ENCODE assay signal across 18 cellular contexts in genomic region chr7:50348469-50349162, GRCh38. TPM values are rescaled to one million over a fixed set of nuclear protein-coding genes. Genes with fewer than 3 reads are reported as not detected.
DNase-seq lines count a peak whose midpoint lies in the region; ATAC-seq, FAIRE-seq and TF ChIP-seq lines count a peak whose summit lies in the region.
"Had no signal": no experiment of that assay in that cellular context is flagged by ENCODE, and none has a peak within 500 bp of the region (broad histone marks: within the 10 kb centered on the region; RNA-seq: fewer than 3 reads in every experiment).

No MANE protein-coding gene starts in this region.

- H3K27me3 Mint-ChIP-seq in activated CD4-positive, alpha-beta T cell treated with anti-CD3 and anti-CD28 coated beads, Interleukin-2, amount 10 ng/mL, durations not matched to agents 24 days and 14 days: no peaks in the 10 kb centered on the region
- H3K27me3 Mint-ChIP-seq in activated T-helper 1 cell treated with anti-CD3 and anti-CD28 coated beads, Interleukin-12 subunit alpha, Interleukin-12 subunit beta, Interleukin-2, Interleukin-4 antibody, amounts not matched to agents 30 ng/mL and 10 ng/mL and 1 ng/mL, durations not matched to agents 14 hours and 24 hours and 36 hours (ENCODE audit: insufficient read depth): no peaks in the 10 kb centered on the region

- peak overlapping the region; percentile 95 for H3K27ac Mint-ChIP-seq in activated CD4-positive, alpha-beta T cell treated with anti-CD3 and anti-CD28 coated beads, Interleukin-2, amount 10 ng/mL, durations not matched to agents 24 days and 14 days
- H3K27ac Mint-ChIP-seq in activated T-helper 1 cell treated with anti-CD3 and anti-CD28 coated beads, Interleukin-12 subunit alpha, Interleukin-12 subunit beta, Interleukin-2, Interleukin-4 antibody, amounts not matched to agents 30 ng/mL and 10 ng/mL and 1 ng/mL, durations not matched to agents 14 hours and 24 hours and 36 hours: peak overlapping the region; percentile 93
- H3K27ac Mint-ChIP-seq: nephron had no signal

- no peak for TF ChIP-seq CTCF in neutrophil (IDR thresholded peaks at IDR 0.05)

- H3K27ac ChIP-seq in neutrophil: peak overlapping the region; percentile 88
- H3K27ac ChIP-seq: gastrocnemius medialis, testis had no signal

- no peak for TF ChIP-seq POLR2A in GM12891 (IDR thresholded peaks at IDR 0.05; ENCODE audit: low read depth, low read length)

- no peak overlapping the region for H3K4me3 ChIP-seq in neutrophil (ENCODE audit: low read depth in 1 of 2, low read length in 1 of 2)
- H3K4me3 ChIP-seq: gastrocnemius medialis, testis had no signal

- ATAC-seq in SK-N-SH treated with all-trans-retinoic acid at 6 μM for 48 hours: no peak
- ATAC-seq: gastrocnemius medialis had no signal

- H3K36me3 Mint-ChIP-seq in activated CD4-positive, alpha-beta T cell treated with anti-CD3 and anti-CD28 coated beads, Interleukin-2, amount 10 ng/mL, durations not matched to agents 24 days and 14 days (ENCODE audit: low read depth): peaks cover 73% of the 10 kb centered on the region
- peaks cover 67% of the 10 kb centered on the region for H3K36me3 Mint-ChIP-seq in activated T-helper 1 cell treated with anti-CD3 and anti-CD28 coated beads, Interleukin-12 subunit alpha, Interleukin-12 subunit beta, Interleukin-2, Interleukin-4 antibody, amounts not matched to agents 30 ng/mL and 10 ng/mL and 1 ng/mL, durations not matched to agents 14 hours and 24 hours and 36 hours (ENCODE audit: low read depth)

- H3K4me1 ChIP-seq in neutrophil (ENCODE audit: control insufficient read depth in 1 of 2, insufficient read depth in 1 of 2, low read depth in 1 of 2, low read length in 1 of 2): peaks cover 48 to 86% of the 10 kb centered on the region in 2 experiments
- H3K4me1 ChIP-seq: gastrocnemius medialis, testis had no signal

- peaks cover 92% of the 10 kb centered on the region for H3K4me1 Mint-ChIP-seq in activated CD4-positive, alpha-beta T cell treated with anti-CD3 and anti-CD28 coated beads, Interleukin-2, amount 10 ng/mL, durations not matched to agents 24 days and 14 days
- peaks cover 95% of the 10 kb centered on the region for H3K4me1 Mint-ChIP-seq in activated T-helper 1 cell treated with anti-CD3 and anti-CD28 coated beads, Interleukin-12 subunit alpha, Interleukin-12 subunit beta, Interleukin-2, Interleukin-4 antibody, amounts not matched to agents 30 ng/mL and 10 ng/mL and 1 ng/mL, durations not matched to agents 14 hours and 24 hours and 36 hours (ENCODE audit: low read depth)
- H3K4me1 Mint-ChIP-seq: nephron had no signal

- intact Hi-C loops in activated CD4-positive, alpha-beta T cell treated with anti-CD3 and anti-CD28 coated beads, Interleukin-2, amount 10 ng/mL, durations not matched to agents 24 days and 14 days (cut with micrococcal nuclease): no loop called here
- intact Hi-C loops in activated T-helper 1 cell treated with anti-CD3 and anti-CD28 coated beads, Interleukin-12 subunit alpha, Interleukin-12 subunit beta, Interleukin-2, Interleukin-4 antibody, amounts not matched to agents 30 ng/mL and 10 ng/mL and 1 ng/mL, durations not matched to agents 14 hours and 24 hours and 36 hours (cut with micrococcal nuclease): no loop called here

- H3K27me3 ChIP-seq in neutrophil: no peaks in the 10 kb centered on the region
- H3K27me3 ChIP-seq: testis had no signal

- peaks cover 38% of the 10 kb centered on the region for H3K36me3 ChIP-seq in neutrophil
- H3K36me3 ChIP-seq: gastrocnemius medialis had no signal

- peak overlapping the region; percentile 76 for H3K4me3 Mint-ChIP-seq in activated CD4-positive, alpha-beta T cell treated with anti-CD3 and anti-CD28 coated beads, Interleukin-2, amount 10 ng/mL, durations not matched to agents 24 days and 14 days
- H3K4me3 Mint-ChIP-seq in activated T-helper 1 cell treated with anti-CD3 and anti-CD28 coated beads, Interleukin-12 subunit alpha, Interleukin-12 subunit beta, Interleukin-2, Interleukin-4 antibody, amounts not matched to agents 30 ng/mL and 10 ng/mL and 1 ng/mL, durations not matched to agents 14 hours and 24 hours and 36 hours: peak overlapping the region; percentile 53
- H3K4me3 Mint-ChIP-seq: nephron had no signal

- peak; percentile 63 for DNase-seq in activated CD4-positive, alpha-beta T cell treated with anti-CD3 and anti-CD28 coated beads, Interleukin-2, amount 10 ng/mL, durations not matched to agents 24 days and 14 days
- no peak for DNase-seq in activated CD4-positive, alpha-beta T cell treated with anti-CD3 and anti-CD28 coated beads for 48 hours
- DNase-seq in GM12891 (ENCODE audit: insufficient read length, low spot score): no peak
- DNase-seq in activated T-helper 1 cell treated with anti-CD3 and anti-CD28 coated beads, Interleukin-12 subunit alpha, Interleukin-12 subunit beta, Interleukin-2, Interleukin-4 antibody, amounts not matched to agents 30 ng/mL and 10 ng/mL and 1 ng/mL, durations not matched to agents 14 hours and 24 hours and 36 hours (ENCODE audit: low spot score): no peak
- DNase-seq in NCI-H446 treated with DMSO at 0.1 percent for 48 hours (lab: John Stamatoyannopoulos, UW): no peak
- DNase-seq in Ammon's horn (ENCODE audit: low spot score): no peak
- DNase-seq: activated CD4-positive, alpha-beta T cell treated with anti-CD3 and anti-CD28 coated beads, Interleukin-2, amount 50 U/mL, for 1 hour; DMS 273 treated with DMSO at 0.1 percent for 48 hours; gastrocnemius medialis; NCI-H146; NCI-H524; testis had no signal

- H3K9me3 ChIP-seq in neutrophil: no peaks in the 10 kb centered on the region
- H3K9me3 ChIP-seq: gastrocnemius medialis, testis had no signal

- no peaks in the 10 kb centered on the region for H3K9me3 Mint-ChIP-seq in activated CD4-positive, alpha-beta T cell treated with anti-CD3 and anti-CD28 coated beads, Interleukin-2, amount 10 ng/mL, durations not matched to agents 24 days and 14 days
- H3K9me3 Mint-ChIP-seq in activated T-helper 1 cell treated with anti-CD3 and anti-CD28 coated beads, Interleukin-12 subunit alpha, Interleukin-12 subunit beta, Interleukin-2, Interleukin-4 antibody, amounts not matched to agents 30 ng/mL and 10 ng/mL and 1 ng/mL, durations not matched to agents 14 hours and 24 hours and 36 hours: no peaks in the 10 kb centered on the region
- H3K9me3 Mint-ChIP-seq: nephron had no signal

- FAIRE-seq in GM12891 (lab: Jason Lieb, UNC): peak; percentile 75
- FAIRE-seq: endothelial cell of umbilical vein had no signal

TF ChIP-seq in GM12891, 5 proteins besides CTCF, POLR2A, EP300 and RAD21:
- TF ChIP-seq SPI1 (IDR thresholded peaks at IDR 0.05; ENCODE audit: low read depth, low read length) (no peak), POU2F2 (IDR thresholded peaks at IDR 0.05; ENCODE audit: low read depth, low read length) (no peak), POLR2AphosphoS5 (IDR thresholded peaks at IDR 0.05; ENCODE audit: low read depth, low read length) (no peak), TAF1 (IDR thresholded peaks at IDR 0.05; ENCODE audit: low read depth, low read length) (no peak), PAX5 (IDR thresholded peaks at IDR 0.05; ENCODE audit: insufficient read depth, low read length, severe bottlenecking) (no peak)

TF ChIP-seq in SK-N-SH treated with all-trans-retinoic acid at 6 μM for 48 hours, 23 proteins besides CTCF, POLR2A, EP300 and RAD21 (continues in another document):
- TF ChIP-seq SNAI2 (CRISPR knock-in tag; IDR thresholded peaks at IDR 0.05): no peak
- TF ChIP-seq ESRRG (CRISPR knock-in tag; IDR thresholded peaks at IDR 0.05): no peak
- TF ChIP-seq CSRNP3 (CRISPR knock-in tag; IDR thresholded peaks at IDR 0.05): no peak
- no peak for TF ChIP-seq TOX (CRISPR knock-in tag; IDR thresholded peaks at IDR 0.05; ENCODE audit: borderline replicate concordance)
- TF ChIP-seq PATZ1 (CRISPR knock-in tag; IDR thresholded peaks at IDR 0.05; ENCODE audit: borderline replicate concordance): no peak
- no peak for TF ChIP-seq GLIS3 (CRISPR knock-in tag; IDR thresholded peaks at IDR 0.05)
- no peak for TF ChIP-seq OSR1 (CRISPR knock-in tag; IDR thresholded peaks at IDR 0.05)
- TF ChIP-seq PPARA (CRISPR knock-in tag; IDR thresholded peaks at IDR 0.05; ENCODE audit: borderline replicate concordance): no peak
- no peak for TF ChIP-seq ISL1 (CRISPR knock-in tag; IDR thresholded peaks at IDR 0.05)

RNA-seq across cellular contexts. Expression of gene IKZF1, which starts 44.1 kb away (rescaled TPM):
- total RNA-seq in activated CD4-positive, alpha-beta T cell treated with anti-CD3 and anti-CD28 coated beads, Interleukin-2, amount 10 ng/mL, durations not matched to agents 24 days and 14 days: 282 and 292 TPM in 2 replicates
- 39.6 TPM for polyA plus RNA-seq in GM12891 (2012; ENCODE audit: low read depth, missing spikeins)
- total RNA-seq in activated T-helper 1 cell treated with anti-CD3 and anti-CD28 coated beads, Interleukin-12 subunit alpha, Interleukin-12 subunit beta, Interleukin-2, Interleukin-4 antibody, amounts not matched to agents 30 ng/mL and 10 ng/mL and 1 ng/mL, durations not matched to agents 14 hours and 24 hours and 36 hours: 324 and 329 TPM in 2 replicates
- total RNA-seq: HT-29, RPMI7951 had no signal
